In genomic region chr3:105823149-105823866, GRCh38 we compare ENCODE assay signal across 2 cellular contexts.
TF ChIP-seq lines count a peak whose summit lies in the region.

No MANE protein-coding gene starts in this region.

TF ChIP-seq in A549, 52 proteins besides CTCF, POLR2A, EP300 and RAD21 (continued from another document):
- TF ChIP-seq JUN (IDR thresholded peaks at IDR 0.05): no peak
- peak; percentile 24; the same call in 1 of the 2 replicates for TF ChIP-seq GATA3 (IDR thresholded peaks at IDR 0.05; ENCODE audit: borderline replicate concordance)
- no peak for TF ChIP-seq TP53 (CRISPR knock-in tag; IDR thresholded peaks at IDR 0.05)
- no peak for TF ChIP-seq HEYL (CRISPR knock-in tag; IDR thresholded peaks at IDR 0.05)
- TF ChIP-seq NFE2L2 (conservative IDR thresholded peaks at IDR 0.05; ENCODE audit: low read length): no peak

TF ChIP-seq in IMR-90, 13 proteins besides CTCF, POLR2A, EP300 and RAD21 (continued from another document):
- TF ChIP-seq MAZ (IDR thresholded peaks at IDR 0.05; ENCODE audit: borderline replicate concordance, low read depth, low read length) (no peak), ELK1 (IDR thresholded peaks at IDR 0.05; ENCODE audit: borderline replicate concordance, low read depth, low read length) (no peak), CHD1 (IDR thresholded peaks at IDR 0.05; ENCODE audit: low read depth, low read length) (no peak), FOS (IDR thresholded peaks at IDR 0.05; ENCODE audit: low read depth, low read length) (peak; percentile 100), MAFK (IDR thresholded peaks at IDR 0.05; ENCODE audit: low read depth, low read length) (peak; percentile 45; the same call in 1 of the 2 replicates), BHLHE40 (IDR thresholded peaks at IDR 0.05; ENCODE audit: low read depth, low read length) (peak; percentile 80), USF2 (IDR thresholded peaks at IDR 0.05; ENCODE audit: low read depth, low read length) (no peak), CEBPB (IDR thresholded peaks at IDR 0.05; ENCODE audit: low read depth, low read length) (peak; percentile 83), NFE2L2 (IDR thresholded peaks at IDR 0.05; ENCODE audit: low read depth, low read length) (peak; percentile 65; the same call in 1 of the 2 replicates), MXI1 (IDR thresholded peaks at IDR 0.05; ENCODE audit: borderline replicate concordance, low read depth, low read length) (no peak)
